8 cellular contexts compared by ENCODE assay signal in the genomic region with DNA sequence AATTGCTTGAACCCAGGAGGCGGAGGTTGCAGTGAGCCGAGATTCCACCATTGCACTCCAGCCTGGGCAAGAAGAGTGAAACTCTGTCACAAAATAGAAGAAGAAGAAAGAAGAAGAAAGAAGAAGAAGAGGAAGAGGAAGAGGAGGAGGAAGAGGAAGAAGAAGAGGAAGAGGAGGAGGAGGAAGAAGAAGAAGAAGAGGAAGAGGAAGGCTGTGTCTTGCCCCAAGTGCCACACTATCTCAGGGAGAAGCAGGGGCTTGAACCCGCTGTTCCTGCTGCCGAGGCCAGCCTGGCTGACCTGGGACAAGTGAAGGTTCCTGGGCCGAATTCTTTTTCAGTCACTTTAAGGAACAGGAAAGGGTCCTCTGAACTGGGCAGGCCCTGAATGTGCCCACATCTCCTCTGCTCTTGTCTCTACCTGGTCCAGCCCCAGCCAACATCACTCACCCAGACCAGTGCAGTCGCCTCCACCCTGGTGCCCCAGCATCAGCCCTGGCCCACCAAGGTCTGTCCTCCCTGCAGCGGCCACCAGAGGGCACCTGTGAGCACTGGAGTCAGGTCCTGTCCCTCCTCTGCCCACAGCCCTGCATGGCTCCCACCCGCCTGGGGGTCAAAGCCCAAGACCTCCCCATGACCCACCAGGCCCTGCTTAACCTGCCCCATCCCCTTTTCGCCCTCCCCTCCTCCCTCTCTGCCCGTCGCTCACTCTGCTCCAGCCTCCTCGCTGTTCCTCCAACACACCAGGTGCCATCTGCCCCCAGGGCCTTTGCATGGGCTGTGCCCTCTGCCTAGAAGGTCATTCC. TPM values are rescaled to one million over a fixed set of nuclear protein-coding genes. Genes with fewer than 3 reads are reported as not detected.
DNase-seq lines count a peak whose midpoint lies in the region; ATAC-seq and TF ChIP-seq lines count a peak whose summit lies in the region.

No MANE protein-coding gene starts in this region.

- no peaks in the 10 kb centered on the region for H3K9me3 ChIP-seq in thoracic aorta

- H3K4me1 ChIP-seq in thoracic aorta (ENCODE audit: control insufficient read depth in 1 of 2, low read depth in 2 of 2) = peaks cover 22 to 43% of the 10 kb centered on the region in 2 donors

- TF ChIP-seq CTCF in fibroblast of the aortic adventitia (IDR thresholded peaks at IDR 0.05; ENCODE audit: insufficient read depth, low read length) (peak; percentile 84), thoracic aorta (IDR thresholded peaks at IDR 0.05) (peak; percentile 88)

- DNase-seq in CD1c-positive myeloid dendritic cell (ENCODE audit: extremely low spot score) = peak; percentile 80
- peak; percentile 74 for DNase-seq in HEK293T (ENCODE audit: extremely low spot score)
- peak; percentile 56 for DNase-seq in RPMI7951 (ENCODE audit: low read depth)
- DNase-seq in activated T-helper 1 cell treated with anti-CD3 and anti-CD28 coated beads, Interleukin-2, amount 50 U/mL, for 16 hours (ENCODE audit: low read depth in 1 of 2, low spot score in 1 of 2) = peak; percentile 80 to 92
- peak; percentile 59 for DNase-seq in fibroblast of the aortic adventitia (ENCODE audit: low read depth)
- peak; percentile 35 for DNase-seq in occipital lobe (lab: John Stamatoyannopoulos, UW)
- DNase-seq in thoracic aorta (ENCODE audit: low spot score) = peak; percentile 44

- CTCF ChIA-PET in HEK293T (lab: Yijun Ruan, JAX) = no interaction called here

- POLR2A ChIA-PET in HEK293T (lab: Yijun Ruan, JAX) = no interaction called here

- no peaks in the 10 kb centered on the region for H3K27me3 ChIP-seq in thoracic aorta (replicated peaks; ENCODE audit: insufficient read depth)

- peak overlapping the region; percentile 91 to 92 for H3K27ac ChIP-seq in thoracic aorta

- H3K4me3 ChIP-seq in fibroblast of the aortic adventitia (ENCODE audit: low read depth, low read length) = no peak overlapping the region
- H3K4me3 ChIP-seq in thoracic aorta = no peak overlapping the region

- ATAC-seq in thoracic aorta (ENCODE audit: insufficient number of reproducible peaks, low FRiP score, low read depth) (peak; percentile 33), HG03280 (IDR thresholded peaks at IDR 0.05; ENCODE audit: unreplicated experiment) (no peak)

- peaks cover 5% of the 10 kb centered on the region for H3K36me3 ChIP-seq in thoracic aorta

TF ChIP-seq in HEK293T, 16 proteins besides CTCF, POLR2A, EP300 and RAD21:
- no peak for TF ChIP-seq HDGF (IDR thresholded peaks at IDR 0.05; ENCODE audit: borderline replicate concordance)
- no peak for TF ChIP-seq FOXK2 (IDR thresholded peaks at IDR 0.05)
- TF ChIP-seq ZNF384 (IDR thresholded peaks at IDR 0.05) = peak; percentile 50; the same call in 1 of the 2 replicates
- TF ChIP-seq L3MBTL2 (conservative IDR thresholded peaks at IDR 0.05) = no peak
- no peak for TF ChIP-seq FOXM1 (IDR thresholded peaks at IDR 0.05; ENCODE audit: borderline replicate concordance)

RNA-seq across cellular contexts. Expression of a gene that starts 20.0 kb away (rescaled TPM):
- total RNA-seq in RPMI7951 (2014; rRNA removed; shearing (Covaris generic)) = 2.4 and 2.5 TPM in 2 replicates
- total RNA-seq in fibroblast of the aortic adventitia (ENCODE audit: low replicate concordance) = 0.65 and 3.2 TPM in 2 replicates
- 0.78 TPM for total RNA-seq in occipital lobe
- 10 to 100 TPM; 10.0 to 14.0 TPM for total RNA-seq in thoracic aorta

RNA-seq across cellular contexts. Expression of a gene that starts 20.0 kb away (rescaled TPM):
- 6.1 and 6.7 TPM in 2 replicates for total RNA-seq in RPMI7951 (2014; rRNA removed; shearing (Covaris generic))
- total RNA-seq in fibroblast of the aortic adventitia (ENCODE audit: low replicate concordance) (5.8 and 8.8 TPM in 2 replicates), occipital lobe (24.0 TPM), thoracic aorta (10 to 100 TPM; 15.7 to 17.1 TPM)

RNA-seq across cellular contexts. Expression of a gene that starts 55.9 kb away (rescaled TPM):
- total RNA-seq in RPMI7951 (2014; rRNA removed; shearing (Covaris generic)) = 177 and 194 TPM in 2 replicates
- total RNA-seq in fibroblast of the aortic adventitia (ENCODE audit: low replicate concordance) (88.1 and 227 TPM in 2 replicates), occipital lobe (12.8 TPM), thoracic aorta (10 to 100 TPM; 41.7 to 51.6 TPM)

Comparison
In these comparisons a context has a peak if more than half of its experiments do, and no peak if none do; other contexts are left out.
1. DNase-seq: peak in every context shown above with its lines; median percentile 86 in activated T-helper 1 cell treated with anti-CD3 and anti-CD28 coated beads, Interleukin-2, amount 50 U/mL, for 16 hours; 80 in CD1c-positive myeloid dendritic cell; 74 in HEK293T; 59 in fibroblast of the aortic adventitia; 56 in RPMI7951; 44 in thoracic aorta; 35 in occipital lobe.